In genomic region chr21:44353200-44353970, GRCh38 we compare ENCODE assay signal across 1 cellular context.
TF ChIP-seq lines count a peak whose summit lies in the region.

Gene TRPM2 (plus strand): TSS chr21:44353621. CDS start chr21:44353701, 80 bp downstream.

TF ChIP-seq in GM12878, 131 proteins besides CTCF, POLR2A, EP300 and RAD21 (continued from another document):
- TF ChIP-seq, protein P1, sequence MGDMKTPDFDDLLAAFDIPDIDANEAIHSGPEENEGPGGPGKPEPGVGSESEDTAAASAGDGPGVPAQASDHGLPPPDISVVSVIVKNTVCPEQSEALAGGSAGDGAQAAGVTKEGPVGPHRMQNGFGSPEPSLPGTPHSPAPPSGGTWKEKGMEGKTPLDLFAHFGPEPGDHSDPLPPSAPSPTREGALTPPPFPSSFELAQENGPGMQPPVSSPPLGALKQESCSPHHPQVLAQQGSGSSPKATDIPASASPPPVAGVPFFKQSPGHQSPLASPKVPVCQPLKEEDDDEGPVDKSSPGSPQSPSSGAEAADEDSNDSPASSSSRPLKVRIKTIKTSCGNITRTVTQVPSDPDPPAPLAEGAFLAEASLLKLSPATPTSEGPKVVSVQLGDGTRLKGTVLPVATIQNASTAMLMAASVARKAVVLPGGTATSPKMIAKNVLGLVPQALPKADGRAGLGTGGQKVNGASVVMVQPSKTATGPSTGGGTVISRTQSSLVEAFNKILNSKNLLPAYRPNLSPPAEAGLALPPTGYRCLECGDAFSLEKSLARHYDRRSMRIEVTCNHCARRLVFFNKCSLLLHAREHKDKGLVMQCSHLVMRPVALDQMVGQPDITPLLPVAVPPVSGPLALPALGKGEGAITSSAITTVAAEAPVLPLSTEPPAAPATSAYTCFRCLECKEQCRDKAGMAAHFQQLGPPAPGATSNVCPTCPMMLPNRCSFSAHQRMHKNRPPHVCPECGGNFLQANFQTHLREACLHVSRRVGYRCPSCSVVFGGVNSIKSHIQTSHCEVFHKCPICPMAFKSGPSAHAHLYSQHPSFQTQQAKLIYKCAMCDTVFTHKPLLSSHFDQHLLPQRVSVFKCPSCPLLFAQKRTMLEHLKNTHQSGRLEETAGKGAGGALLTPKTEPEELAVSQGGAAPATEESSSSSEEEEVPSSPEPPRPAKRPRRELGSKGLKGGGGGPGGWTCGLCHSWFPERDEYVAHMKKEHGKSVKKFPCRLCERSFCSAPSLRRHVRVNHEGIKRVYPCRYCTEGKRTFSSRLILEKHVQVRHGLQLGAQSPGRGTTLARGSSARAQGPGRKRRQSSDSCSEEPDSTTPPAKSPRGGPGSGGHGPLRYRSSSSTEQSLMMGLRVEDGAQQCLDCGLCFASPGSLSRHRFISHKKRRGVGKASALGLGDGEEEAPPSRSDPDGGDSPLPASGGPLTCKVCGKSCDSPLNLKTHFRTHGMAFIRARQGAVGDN (IDR thresholded peaks at IDR 0.05): 0 out of 2 replicates have a peak, but pooled peaks have one; percentile 29
- TF ChIP-seq ETV6 (conservative IDR thresholded peaks at IDR 0.05 in 1 of 2, IDR thresholded peaks at IDR 0.05 in 1 of 2; ENCODE audit: borderline replicate concordance in 1 of 2, low read depth in 1 of 2): no peak
- no peak for TF ChIP-seq RAD51 (IDR thresholded peaks at IDR 0.05)
